Comparison of ENCODE assay signal across 1 cellular context in genomic region chr13:102798653-102799543, GRCh38.
TF ChIP-seq lines count a peak whose summit lies in the region.

Gene BIVM, plus strand, starts transcription at chr13:102799119. Its CDS starts 8,149 bp downstream, at chr13:102807268.
Gene POGLUT2, minus strand, starts transcription at chr13:102798976. Its CDS starts 306 bp downstream, at chr13:102798670.

TF ChIP-seq in HepG2, 621 proteins besides CTCF, POLR2A, EP300 and RAD21 (continued from another document and continues in another):
- TF ChIP-seq ZBTB40 (IDR thresholded peaks at IDR 0.05) (no peak), ZBTB40 (CRISPR knock-in tag; IDR thresholded peaks at IDR 0.05) (peak; percentile 77), IKZF5 (CRISPR knock-in tag; IDR thresholded peaks at IDR 0.05) (no peak), SAFB2 (CRISPR knock-in tag; IDR thresholded peaks at IDR 0.05; ENCODE audit: borderline replicate concordance, low read depth) (peak; percentile 38; the same call in 1 of the 2 replicates), ZSCAN22 (CRISPR knock-in tag; IDR thresholded peaks at IDR 0.05) (no peak), IKZF4 (CRISPR knock-in tag; IDR thresholded peaks at IDR 0.05; ENCODE audit: borderline replicate concordance, low read depth, not compliant biosample characterization) (no peak), SAP130 (CRISPR knock-in tag; IDR thresholded peaks at IDR 0.05; ENCODE audit: low read depth) (peak; percentile 82), HMGA1 (CRISPR knock-in tag; conservative IDR thresholded peaks at IDR 0.05) (no peak), POLR2AphosphoS2 (IDR thresholded peaks at IDR 0.05; ENCODE audit: low read depth, low read length) (no peak), ZNF713 (CRISPR knock-in tag; IDR thresholded peaks at IDR 0.05) (no peak), MTERF4 (CRISPR knock-in tag; IDR thresholded peaks at IDR 0.05) (peak; percentile 49; the same call in 1 of the 2 replicates), AGO1 (IDR thresholded peaks at IDR 0.05; ENCODE audit: low read depth, low read length, poor library complexity, severe bottlenecking) (no peak), BHLHE40 (IDR thresholded peaks at IDR 0.05; ENCODE audit: low read length) (no peak), ZNF570 (CRISPR knock-in tag; IDR thresholded peaks at IDR 0.05; ENCODE audit: borderline replicate concordance) (no peak), ZNF17 (CRISPR knock-in tag; IDR thresholded peaks at IDR 0.05) (no peak), MAZ (IDR thresholded peaks at IDR 0.05; ENCODE audit: borderline replicate concordance, low read depth, low read length) (no peak), MAZ (CRISPR knock-in tag; IDR thresholded peaks at IDR 0.05; ENCODE audit: low read depth) (peak; percentile 65; the same call in 1 of the 2 replicates), MYC (CRISPR knock-in tag; IDR thresholded peaks at IDR 0.05; ENCODE audit: borderline replicate concordance) (peak; percentile 54; the same call in 1 of the 2 replicates), SMYD3 (CRISPR knock-in tag; IDR thresholded peaks at IDR 0.05) (no peak), ZNF660 (CRISPR knock-in tag; IDR thresholded peaks at IDR 0.05; ENCODE audit: borderline replicate concordance, low read depth) (no peak), FUBP1 (CRISPR knock-in tag; IDR thresholded peaks at IDR 0.05; ENCODE audit: borderline replicate concordance) (no peak), ZNF33A (CRISPR knock-in tag; IDR thresholded peaks at IDR 0.05; ENCODE audit: borderline replicate concordance) (no peak), ZNF430 (CRISPR knock-in tag; IDR thresholded peaks at IDR 0.05) (no peak), CAMTA2 (CRISPR knock-in tag; IDR thresholded peaks at IDR 0.05; ENCODE audit: borderline replicate concordance) (no peak), POLR2AphosphoS5 (IDR thresholded peaks at IDR 0.05; ENCODE audit: low read depth, low read length) (peak; percentile 79), SRSF4 (IDR thresholded peaks at IDR 0.05; ENCODE audit: low read depth, low read length, poor library complexity, severe bottlenecking) (no peak), POGK (CRISPR knock-in tag; conservative IDR thresholded peaks at IDR 0.05) (peak; percentile 49; the same call in 1 of the 2 replicates), THAP8 (CRISPR knock-in tag; IDR thresholded peaks at IDR 0.05; ENCODE audit: borderline replicate concordance) (0 out of 2 replicates have a peak, but pooled peaks have one; percentile 1), TFDP1 (CRISPR knock-in tag; IDR thresholded peaks at IDR 0.05; ENCODE audit: borderline replicate concordance) (no peak), POGZ (CRISPR knock-in tag; IDR thresholded peaks at IDR 0.05) (0 out of 2 replicates have a peak, but pooled peaks have one; percentile 54), ZBTB34 (CRISPR knock-in tag; IDR thresholded peaks at IDR 0.05) (no peak), ZNF678 (CRISPR knock-in tag; IDR thresholded peaks at IDR 0.05) (peak; percentile 79), SNRNP70 (IDR thresholded peaks at IDR 0.05; ENCODE audit: low read depth, low read length) (no peak), ZNF512B (CRISPR knock-in tag; IDR thresholded peaks at IDR 0.05; ENCODE audit: borderline replicate concordance) (no peak), ZNF605 (CRISPR knock-in tag; IDR thresholded peaks at IDR 0.05) (peak; percentile 62), NFATC3 (CRISPR knock-in tag; IDR thresholded peaks at IDR 0.05) (0 out of 2 replicates have a peak, but pooled peaks have one; percentile 71), RARA (CRISPR knock-in tag; IDR thresholded peaks at IDR 0.05) (no peak), NONO (IDR thresholded peaks at IDR 0.05) (no peak), NONO (CRISPR knock-in tag; conservative IDR thresholded peaks at IDR 0.05) (peak; percentile 69), SRY (CRISPR knock-in tag; IDR thresholded peaks at IDR 0.05) (peak; percentile 68), ERF (CRISPR knock-in tag; IDR thresholded peaks at IDR 0.05) (peak; percentile 44; the same call in 1 of the 2 replicates)
